8 cellular contexts compared by ENCODE assay signal in the genomic region with DNA sequence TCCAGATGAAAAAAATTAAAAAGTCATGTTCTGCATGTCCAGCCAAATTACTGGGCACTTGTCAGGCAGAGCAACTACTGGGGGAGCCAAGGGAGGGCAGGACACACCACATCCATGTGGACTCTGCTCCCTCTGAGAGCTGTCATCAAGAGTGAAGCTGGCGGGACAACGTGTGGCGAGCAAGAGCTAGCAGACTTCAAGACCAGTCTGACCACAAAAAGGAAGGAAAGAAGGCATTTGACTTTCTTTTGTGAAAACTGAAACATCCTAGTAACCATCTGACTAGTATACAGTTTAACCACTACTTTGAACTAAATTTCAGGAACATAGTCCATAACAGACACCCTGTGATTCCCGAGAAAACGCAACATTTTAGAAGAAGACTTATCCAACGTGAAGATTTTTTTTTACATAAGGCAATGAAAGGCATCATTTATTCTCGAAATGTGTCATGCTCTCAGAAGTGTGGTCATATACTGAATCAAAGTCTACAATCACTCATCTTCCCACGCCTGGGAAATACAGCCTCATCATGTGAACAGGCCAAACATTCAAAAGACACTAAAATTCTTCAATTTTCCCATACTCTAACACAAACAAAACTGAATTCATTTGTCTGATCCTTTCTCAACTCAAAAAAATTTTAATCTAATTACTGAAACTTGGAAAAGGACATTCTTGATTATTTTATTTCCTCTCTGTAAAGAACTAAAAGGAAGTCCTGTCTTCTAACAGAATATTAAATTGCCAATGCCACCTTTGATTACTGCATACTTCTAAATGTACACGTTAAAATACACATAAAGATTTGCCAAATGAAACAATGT. TPM values are rescaled to one million over a fixed set of nuclear protein-coding genes. Genes with fewer than 3 reads are reported as not detected.
A peak's percentile ranks its signal among the peaks of the same experiment; 100 is the strongest.
DNase-seq lines count a peak whose midpoint lies in the region; ATAC-seq and TF ChIP-seq lines count a peak whose summit lies in the region.

No MANE protein-coding gene starts in this region.

- DNase-seq in GM10248 (ENCODE audit: extremely low spot score) (peak; percentile 62), KG1 (lab: John Stamatoyannopoulos, UW) (peak; percentile 14), astrocyte of the spinal cord (ENCODE audit: low read depth, low spot score) (peak; percentile 83), D341Med (ENCODE audit: low spot score) (no peak), middle frontal gyrus (ENCODE audit: extremely low spot score, low spot score) (no peak)
- no peak for DNase-seq in natural killer cell treated with Interleukin-12 subunit alpha and Interleukin-12 subunit beta and Interleukin-15 and Interleukin-18, amount 100 ng/mL, for 72 hours (ENCODE audit: low spot score)

- H3K27ac Mint-ChIP-seq in natural killer cell treated with Interleukin-12 subunit alpha and Interleukin-12 subunit beta and Interleukin-15 and Interleukin-18, amount 100 ng/mL, for 72 hours: peak overlapping the region in 1 of 2 donors; percentile 36

- peaks cover 0 to 7% of the 10 kb centered on the region in 2 donors for H3K27me3 Mint-ChIP-seq in natural killer cell treated with Interleukin-12 subunit alpha and Interleukin-12 subunit beta and Interleukin-15 and Interleukin-18, amount 100 ng/mL, for 72 hours

- H3K4me3 Mint-ChIP-seq in natural killer cell treated with Interleukin-12 subunit alpha and Interleukin-12 subunit beta and Interleukin-15 and Interleukin-18, amount 100 ng/mL, for 72 hours: peak overlapping the region; percentile 22

- no peaks in the 10 kb centered on the region for H3K9me3 Mint-ChIP-seq in natural killer cell treated with Interleukin-12 subunit alpha and Interleukin-12 subunit beta and Interleukin-15 and Interleukin-18, amount 100 ng/mL, for 72 hours

- in situ Hi-C loops in astrocyte of the spinal cord (cut with HindIII; ENCODE audit: low sequenced_read_pairs): no loop called here

- no peak overlapping the region for H3K4me3 ChIP-seq in astrocyte of the spinal cord (ENCODE audit: low read depth, low read length)

- TF ChIP-seq CTCF in GM10248 (IDR thresholded peaks at IDR 0.05; ENCODE audit: control extremely low read depth, extremely low read depth, low read depth, missing control alignments) (no peak), astrocyte of the spinal cord (IDR thresholded peaks at IDR 0.05; ENCODE audit: low read depth, low read length) (no peak)

- POLR2A ChIA-PET in GM10248 (lab: Yijun Ruan, JAX): no interaction called here

- H3K36me3 Mint-ChIP-seq in natural killer cell treated with Interleukin-12 subunit alpha and Interleukin-12 subunit beta and Interleukin-15 and Interleukin-18, amount 100 ng/mL, for 72 hours: no peaks in the 10 kb centered on the region

- peaks cover 13 to 42% of the 10 kb centered on the region in 2 donors for H3K4me1 Mint-ChIP-seq in natural killer cell treated with Interleukin-12 subunit alpha and Interleukin-12 subunit beta and Interleukin-15 and Interleukin-18, amount 100 ng/mL, for 72 hours (ENCODE audit: low read depth in 2 of 2)

- CTCF ChIA-PET in GM10248 (lab: Yijun Ruan, JAX): interaction anchor here (1.0 to 4.8 kb wide), 4 partner anchors 9 to 64 kb away, joined by 3 to 28 read pairs (median 8); no protein-coding TSS in a partner anchor

- peak; percentile 83 for ATAC-seq in GM21529 (IDR thresholded peaks at IDR 0.05; ENCODE audit: unreplicated experiment)
- ATAC-seq in natural killer cell treated with Interleukin-12 subunit alpha and Interleukin-12 subunit beta and Interleukin-15 and Interleukin-18, amount 100 ng/mL, for 72 hours: peak; percentile 69 to 87
- ATAC-seq in GM18873 (IDR thresholded peaks at IDR 0.05; ENCODE audit: low FRiP score, unreplicated experiment): no peak

RNA-seq across cellular contexts. Expression of gene CYTH3, which starts 15.5 kb away (rescaled TPM):
- total RNA-seq in natural killer cell treated with Interleukin-12 subunit alpha and Interleukin-12 subunit beta and Interleukin-15 and Interleukin-18, amount 100 ng/mL, for 72 hours: 1 to 10 TPM in 1 of 2 donors, under 1 TPM in 1; 0.64 to 5.4 TPM

Comparison
In these comparisons a context has a peak if more than half of its experiments do, and no peak if none do; other contexts are left out.
1. DNase-seq: peak in GM10248 (single experiment), KG1 (single experiment) and astrocyte of the spinal cord (single experiment); none in natural killer cell treated with Interleukin-12 subunit alpha and Interleukin-12 subunit beta and Interleukin-15 and Interleukin-18, amount 100 ng/mL, for 72 hours (single experiment), D341Med (single experiment) and middle frontal gyrus (single experiment).